8 cellular contexts compared by ENCODE assay signal in genomic region chr4:152500798-152501434, GRCh38. TPM values are rescaled to one million over a fixed set of nuclear protein-coding genes. Genes with fewer than 3 reads are reported as not detected.
DNase-seq lines count a peak whose midpoint lies in the region; ATAC-seq, FAIRE-seq and TF ChIP-seq lines count a peak whose summit lies in the region.

No MANE protein-coding gene starts in this region.

- H3K9me3 Mint-ChIP-seq in WTC11 (no peaks in the 10 kb centered on the region), endothelial cell (ENCODE audit: unreplicated experiment) (no peaks in the 10 kb centered on the region)

- H3K27ac Mint-ChIP-seq in WTC11 (no peak overlapping the region), endothelial cell (ENCODE audit: unreplicated experiment) (no peak overlapping the region)

- H3K4me3 Mint-ChIP-seq in WTC11 = no peak overlapping the region
- no peak overlapping the region for H3K4me3 Mint-ChIP-seq in endothelial cell (ENCODE audit: unreplicated experiment)

- DNase-seq in BJ (ENCODE audit: low read depth) = peak; percentile 35
- no peak for DNase-seq in GM18507 (ENCODE audit: extremely low spot score, insufficient read length, low read depth)
- DNase-seq in NCI-H2171 (lab: John Stamatoyannopoulos, UW) = peak; percentile 5
- peak; percentile 25 for DNase-seq in WTC11 (ENCODE audit: low spot score)
- peak; percentile 68 for DNase-seq in endothelial cell (ENCODE audit: low spot score)
- peak; percentile 79 for DNase-seq in mucosa of gallbladder (ENCODE audit: low spot score)
- peak; percentile 73 for DNase-seq in ureter (ENCODE audit: low spot score)

- H3K27me3 ChIP-seq in BJ (ENCODE audit: control insufficient read depth, insufficient read depth, low read length) = no peaks in the 10 kb centered on the region

- no peaks in the 10 kb centered on the region for H3K36me3 ChIP-seq in BJ (ENCODE audit: control insufficient read depth, insufficient read depth, low read length)

- POLR2A ChIA-PET in BJ (lab: Charles Lee) = no interaction called here
- POLR2A ChIA-PET in WTC11 (lab: Charles Lee) = no interaction called here

- CTCF ChIA-PET in BJ (lab: Yijun Ruan, JAX) (interaction anchor here (0.5 to 11.1 kb wide), 36 partner anchors 9 to 234 kb away, joined by 3 to 168 read pairs (median 4); no protein-coding TSS in a partner anchor), WTC11 (lab: Charles Lee) (interaction anchor here (0.6 to 3.7 kb wide), 73 partner anchors 8 to 626 kb away, joined by 3 to 28 read pairs (median 4); partner anchors contain the start of genes ARFIP1, FBXW7, FHDC1 and TIGD4)

- FAIRE-seq in GM18507 (lab: Jason Lieb, UNC) = peak; percentile 95

- H3K4me1 Mint-ChIP-seq in WTC11 (peaks cover 33% of the 10 kb centered on the region), endothelial cell (ENCODE audit: unreplicated experiment) (peaks cover 4% of the 10 kb centered on the region)

- peak; percentile 37 for ATAC-seq in HG03060 (IDR thresholded peaks at IDR 0.05; ENCODE audit: low read depth, unreplicated experiment)
- ATAC-seq in WTC11 = peak; percentile 68

- H3K36me3 Mint-ChIP-seq in WTC11 (no peaks in the 10 kb centered on the region), endothelial cell (ENCODE audit: low read depth, unreplicated experiment) (no peaks in the 10 kb centered on the region)

- H3K4me3 ChIP-seq in BJ (ENCODE audit: low read depth, low read length) = no peak overlapping the region

- peak; percentile 75 for TF ChIP-seq CTCF in BJ (IDR thresholded peaks at IDR 0.05; ENCODE audit: insufficient read depth, low read depth, low read length)
- peak; percentile 47; the same call in 1 of the 2 replicates for TF ChIP-seq CTCF in WTC11 (IDR thresholded peaks at IDR 0.05)
- peak; percentile 86 for TF ChIP-seq CTCF in endothelial cell (IDR thresholded peaks at IDR 0.05; ENCODE audit: unreplicated experiment)

- H3K27me3 Mint-ChIP-seq in WTC11 (ENCODE audit: low read depth) (no peaks in the 10 kb centered on the region), endothelial cell (ENCODE audit: unreplicated experiment) (peaks cover 5% of the 10 kb centered on the region)

TF ChIP-seq in WTC11, 78 proteins besides CTCF, POLR2A, EP300 and RAD21:
- TF ChIP-seq CDX4 (CRISPR knock-in tag; IDR thresholded peaks at IDR 0.05; ENCODE audit: borderline replicate concordance) = no peak
- TF ChIP-seq NFYB (CRISPR knock-in tag; conservative IDR thresholded peaks at IDR 0.05; ENCODE audit: low read depth) = no peak
- no peak for TF ChIP-seq USF1 (CRISPR knock-in tag; IDR thresholded peaks at IDR 0.05)
- no peak for TF ChIP-seq E2F4 (CRISPR knock-in tag; IDR thresholded peaks at IDR 0.05; ENCODE audit: borderline replicate concordance, low read depth)
- no peak for TF ChIP-seq ZNF219 (CRISPR knock-in tag; IDR thresholded peaks at IDR 0.05; ENCODE audit: borderline replicate concordance)
- no peak for TF ChIP-seq TEAD4 (CRISPR knock-in tag; IDR thresholded peaks at IDR 0.05)
- no peak for TF ChIP-seq GABPB1 (CRISPR knock-in tag; IDR thresholded peaks at IDR 0.05)
- no peak for TF ChIP-seq EMX1 (CRISPR knock-in tag; IDR thresholded peaks at IDR 0.05)
- TF ChIP-seq FOXJ3 (CRISPR knock-in tag; IDR thresholded peaks at IDR 0.05; ENCODE audit: borderline replicate concordance) = no peak
- TF ChIP-seq NFATC4 (CRISPR knock-in tag; IDR thresholded peaks at IDR 0.05) = no peak
- TF ChIP-seq HMGXB4 (CRISPR knock-in tag; IDR thresholded peaks at IDR 0.05) = no peak
- no peak for TF ChIP-seq KAT7 (CRISPR knock-in tag; IDR thresholded peaks at IDR 0.05; ENCODE audit: borderline replicate concordance)
- no peak for TF ChIP-seq ESRRA (CRISPR knock-in tag; IDR thresholded peaks at IDR 0.05; ENCODE audit: borderline replicate concordance)
- no peak for TF ChIP-seq ZNF263 (CRISPR knock-in tag; IDR thresholded peaks at IDR 0.05; ENCODE audit: low read depth)
- no peak for TF ChIP-seq TP53 (CRISPR knock-in tag; IDR thresholded peaks at IDR 0.05)
- no peak for TF ChIP-seq OVOL2 (CRISPR knock-in tag; IDR thresholded peaks at IDR 0.05; ENCODE audit: borderline replicate concordance)
- no peak for TF ChIP-seq USF2 (CRISPR knock-in tag; IDR thresholded peaks at IDR 0.05)
TF ChIP-seq in WTC11: peak in this region for 0.

RNA-seq across cellular contexts. Expression of gene FBXW7, which starts 35.0 kb away (rescaled TPM):
- polyA plus RNA-seq in BJ (2011; rRNA removed) = 4.1 and 11.0 TPM in 2 replicates
- polyA minus RNA-seq in BJ (2011; rRNA and poly(A)+ RNA removed) = 12.0 and 16.2 TPM in 2 replicates
- total RNA-seq in WTC11 (2021) (20.7 to 23.0 TPM (median 22.2 TPM) in 3 replicates), endothelial cell (ENCODE audit: unreplicated experiment) (44.7 TPM), mucosa of gallbladder (29.7 TPM), ureter (70.3 TPM)
